ENCODE assay signal across 1 cellular context in the genomic region with DNA sequence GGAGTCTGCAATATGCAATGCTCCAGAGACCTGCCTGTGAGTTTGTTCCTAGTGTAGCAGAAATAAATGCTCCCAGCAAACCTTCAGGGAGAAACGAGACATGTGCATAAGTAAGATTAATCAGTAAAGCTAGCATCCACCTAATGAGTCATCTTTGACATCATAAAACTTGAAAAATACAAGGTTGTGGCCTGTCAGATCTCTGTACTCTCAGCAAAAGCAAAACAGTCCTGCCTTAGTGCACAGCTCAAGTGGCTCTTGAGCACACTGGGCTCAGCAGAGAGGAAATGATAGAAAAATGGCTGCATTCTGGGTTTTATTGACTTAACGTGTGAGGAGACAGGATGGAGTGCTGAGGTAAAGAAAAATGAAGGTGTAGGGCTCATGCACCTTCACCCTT.
TF ChIP-seq lines count a peak whose summit lies in the region.

No MANE protein-coding gene starts in this region.

TF ChIP-seq in HepG2, 621 proteins besides CTCF, POLR2A, EP300 and RAD21:
- TF ChIP-seq, protein P1, sequence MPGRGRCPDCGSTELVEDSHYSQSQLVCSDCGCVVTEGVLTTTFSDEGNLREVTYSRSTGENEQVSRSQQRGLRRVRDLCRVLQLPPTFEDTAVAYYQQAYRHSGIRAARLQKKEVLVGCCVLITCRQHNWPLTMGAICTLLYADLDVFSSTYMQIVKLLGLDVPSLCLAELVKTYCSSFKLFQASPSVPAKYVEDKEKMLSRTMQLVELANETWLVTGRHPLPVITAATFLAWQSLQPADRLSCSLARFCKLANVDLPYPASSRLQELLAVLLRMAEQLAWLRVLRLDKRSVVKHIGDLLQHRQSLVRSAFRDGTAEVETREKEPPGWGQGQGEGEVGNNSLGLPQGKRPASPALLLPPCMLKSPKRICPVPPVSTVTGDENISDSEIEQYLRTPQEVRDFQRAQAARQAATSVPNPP (CRISPR knock-in tag; IDR thresholded peaks at IDR 0.05) = no peak
- no peak for TF ChIP-seq SATB2 (CRISPR knock-in tag; IDR thresholded peaks at IDR 0.05)
- no peak for TF ChIP-seq DMAP1 (CRISPR knock-in tag; IDR thresholded peaks at IDR 0.05)
- TF ChIP-seq ZSCAN31 (CRISPR knock-in tag; IDR thresholded peaks at IDR 0.05; ENCODE audit: low read depth) = no peak
- TF ChIP-seq NCOR1 (IDR thresholded peaks at IDR 0.05; ENCODE audit: borderline replicate concordance, low read length) = no peak
- TF ChIP-seq FOSL2 (CRISPR knock-in tag; IDR thresholded peaks at IDR 0.05) = no peak
- TF ChIP-seq MTF2 (CRISPR knock-in tag; IDR thresholded peaks at IDR 0.05; ENCODE audit: borderline replicate concordance) = no peak
- TF ChIP-seq BRD4 (CRISPR knock-in tag; IDR thresholded peaks at IDR 0.05) = no peak
- no peak for TF ChIP-seq GABPB1 (CRISPR knock-in tag; IDR thresholded peaks at IDR 0.05)
- TF ChIP-seq ZNF563 (CRISPR knock-in tag; IDR thresholded peaks at IDR 0.05) = no peak
- no peak for TF ChIP-seq PRPF4 (IDR thresholded peaks at IDR 0.05; ENCODE audit: low read depth, low read length, poor library complexity, severe bottlenecking)
- no peak for TF ChIP-seq KDM3A (CRISPR knock-in tag; IDR thresholded peaks at IDR 0.05; ENCODE audit: low read depth)
- TF ChIP-seq ZNF660 (CRISPR knock-in tag; IDR thresholded peaks at IDR 0.05; ENCODE audit: borderline replicate concordance, low read depth) = no peak
- no peak for TF ChIP-seq SETDB1 (CRISPR knock-in tag; IDR thresholded peaks at IDR 0.05; ENCODE audit: borderline replicate concordance)
- TF ChIP-seq CCAR2 (optimal IDR thresholded peaks at IDR 0.05; ENCODE audit: low read depth, low read length) = no peak
- no peak for TF ChIP-seq ZNF136 (CRISPR knock-in tag; IDR thresholded peaks at IDR 0.05; ENCODE audit: low read depth)
- TF ChIP-seq MTA3 (CRISPR knock-in tag; IDR thresholded peaks at IDR 0.05) = no peak
- TF ChIP-seq, protein P2, sequence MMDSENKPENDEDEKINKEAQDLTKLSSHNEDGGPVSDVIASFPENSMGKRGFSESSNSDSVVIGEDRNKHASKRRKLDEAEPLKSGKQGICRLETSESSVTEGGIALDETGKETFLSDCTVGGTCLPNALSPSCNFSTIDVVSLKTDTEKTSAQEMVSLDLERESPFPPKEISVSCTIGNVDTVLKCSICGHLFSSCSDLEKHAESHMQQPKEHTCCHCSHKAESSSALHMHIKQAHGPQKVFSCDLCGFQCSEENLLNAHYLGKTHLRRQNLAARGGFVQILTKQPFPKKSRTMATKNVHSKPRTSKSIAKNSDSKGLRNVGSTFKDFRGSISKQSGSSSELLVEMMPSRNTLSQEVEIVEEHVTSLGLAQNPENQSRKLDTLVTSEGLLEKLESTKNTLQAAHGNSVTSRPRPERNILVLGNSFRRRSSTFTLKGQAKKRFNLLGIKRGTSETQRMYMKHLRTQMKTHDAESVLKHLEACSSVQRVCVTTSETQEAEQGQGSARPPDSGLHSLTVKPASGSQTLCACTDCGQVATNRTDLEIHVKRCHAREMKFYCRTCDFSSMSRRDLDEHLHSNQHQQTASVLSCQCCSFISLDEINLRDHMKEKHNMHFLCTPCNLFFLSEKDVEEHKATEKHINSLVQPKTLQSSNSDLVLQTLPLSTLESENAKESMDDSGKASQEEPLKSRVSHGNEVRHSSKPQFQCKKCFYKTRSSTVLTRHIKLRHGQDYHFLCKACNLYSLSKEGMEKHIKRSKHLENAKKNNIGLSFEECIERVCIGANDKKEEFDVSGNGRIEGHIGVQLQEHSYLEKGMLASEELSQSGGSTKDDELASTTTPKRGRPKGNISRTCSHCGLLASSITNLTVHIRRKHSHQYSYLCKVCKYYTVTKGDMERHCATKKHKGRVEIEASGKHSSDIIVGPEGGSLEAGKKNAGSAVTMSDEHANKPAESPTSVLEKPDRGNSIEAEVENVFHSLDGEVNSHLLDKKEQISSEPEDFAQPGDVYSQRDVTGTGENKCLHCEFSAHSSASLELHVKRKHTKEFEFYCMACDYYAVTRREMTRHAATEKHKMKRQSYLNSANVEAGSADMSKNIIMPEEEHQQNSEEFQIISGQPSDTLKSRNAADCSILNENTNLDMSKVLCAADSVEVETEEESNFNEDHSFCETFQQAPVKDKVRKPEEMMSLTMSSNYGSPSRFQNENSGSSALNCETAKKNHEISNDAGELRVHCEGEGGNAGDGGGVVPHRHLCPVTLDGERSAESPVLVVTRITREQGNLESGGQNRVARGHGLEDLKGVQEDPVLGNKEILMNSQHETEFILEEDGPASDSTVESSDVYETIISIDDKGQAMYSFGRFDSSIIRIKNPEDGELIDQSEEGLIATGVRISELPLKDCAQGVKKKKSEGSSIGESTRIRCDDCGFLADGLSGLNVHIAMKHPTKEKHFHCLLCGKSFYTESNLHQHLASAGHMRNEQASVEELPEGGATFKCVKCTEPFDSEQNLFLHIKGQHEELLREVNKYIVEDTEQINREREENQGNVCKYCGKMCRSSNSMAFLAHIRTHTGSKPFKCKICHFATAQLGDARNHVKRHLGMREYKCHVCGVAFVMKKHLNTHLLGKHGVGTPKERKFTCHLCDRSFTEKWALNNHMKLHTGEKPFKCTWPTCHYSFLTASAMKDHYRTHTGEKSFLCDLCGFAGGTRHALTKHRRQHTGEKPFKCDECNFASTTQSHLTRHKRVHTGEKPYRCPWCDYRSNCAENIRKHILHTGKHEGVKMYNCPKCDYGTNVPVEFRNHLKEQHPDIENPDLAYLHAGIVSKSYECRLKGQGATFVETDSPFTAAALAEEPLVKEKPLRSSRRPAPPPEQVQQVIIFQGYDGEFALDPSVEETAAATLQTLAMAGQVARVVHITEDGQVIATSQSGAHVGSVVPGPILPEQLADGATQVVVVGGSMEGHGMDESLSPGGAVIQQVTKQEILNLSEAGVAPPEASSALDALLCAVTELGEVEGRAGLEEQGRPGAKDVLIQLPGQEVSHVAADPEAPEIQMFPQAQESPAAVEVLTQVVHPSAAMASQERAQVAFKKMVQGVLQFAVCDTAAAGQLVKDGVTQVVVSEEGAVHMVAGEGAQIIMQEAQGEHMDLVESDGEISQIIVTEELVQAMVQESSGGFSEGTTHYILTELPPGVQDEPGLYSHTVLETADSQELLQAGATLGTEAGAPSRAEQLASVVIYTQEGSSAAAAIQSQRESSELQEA (CRISPR knock-in tag; IDR thresholded peaks at IDR 0.05; ENCODE audit: not compliant biosample characterization) = no peak
- TF ChIP-seq TAF15 (IDR thresholded peaks at IDR 0.05; ENCODE audit: low read depth, low read length, poor library complexity, severe bottlenecking) = no peak
- no peak for TF ChIP-seq ZNF709 (CRISPR knock-in tag; IDR thresholded peaks at IDR 0.05)
TF ChIP-seq in HepG2: peak in this region for 0.
